10 cellular contexts compared by ENCODE assay signal in genomic region chr10:78543749-78544446, GRCh38.
A peak's percentile ranks its signal among the peaks of the same experiment; 100 is the strongest.
DNase-seq lines count a peak whose midpoint lies in the region; ATAC-seq lines count a peak whose summit lies in the region.
"Had no signal": no experiment of that assay in that cellular context is flagged by ENCODE, and none has a peak within 500 bp of the region (broad histone marks: within the 10 kb centered on the region; RNA-seq: fewer than 3 reads in every experiment).

No MANE protein-coding gene starts in this region.

- ATAC-seq in HG02678 (IDR thresholded peaks at IDR 0.05; ENCODE audit: unreplicated experiment), result no peak

- peak; percentile 53 for DNase-seq in M059J (ENCODE audit: low read depth)
- peak; percentile 75 for DNase-seq in ecto neural progenitor cell (ENCODE audit: low spot score)
- peak; percentile 89 for DNase-seq in mesenteric fat pad (ENCODE audit: low spot score)
- DNase-seq in stimulated activated CD8-positive, alpha-beta memory T cell treated with anti-CD3 and anti-CD28 coated beads, Interleukin-4, amount 100 ng/mL, for 48 hours, result peak; percentile 39
- no peak for DNase-seq in NCI-H1436 (lab: John Stamatoyannopoulos, UW)
- no peak for DNase-seq in SIG-M5 treated with dmso at 0.1 percent for 504 hours (lab: John Stamatoyannopoulos, UW; ENCODE audit: unreplicated experiment)
- DNase-seq in DMS153 (lab: John Stamatoyannopoulos, UW), result no peak
- DNase-seq: activated B cell treated with CpG ODN at 0.5 μM for 24 hours, NCI-H2227 treated with DMSO at 0.1 percent for 48 hours had no signal

Comparison
In these comparisons a context has a peak if more than half of its experiments do, and no peak if none do; other contexts are left out.
1. DNase-seq: peak in M059J (single experiment), ecto neural progenitor cell (single experiment), mesenteric fat pad (single experiment) and stimulated activated CD8-positive, alpha-beta memory T cell treated with anti-CD3 and anti-CD28 coated beads, Interleukin-4, amount 100 ng/mL, for 48 hours (single experiment); none in NCI-H1436 (single experiment), SIG-M5 treated with dmso at 0.1 percent for 504 hours (single experiment) and DMS153 (single experiment).